ENCODE assay signal across 1 cellular context in the genomic region with DNA sequence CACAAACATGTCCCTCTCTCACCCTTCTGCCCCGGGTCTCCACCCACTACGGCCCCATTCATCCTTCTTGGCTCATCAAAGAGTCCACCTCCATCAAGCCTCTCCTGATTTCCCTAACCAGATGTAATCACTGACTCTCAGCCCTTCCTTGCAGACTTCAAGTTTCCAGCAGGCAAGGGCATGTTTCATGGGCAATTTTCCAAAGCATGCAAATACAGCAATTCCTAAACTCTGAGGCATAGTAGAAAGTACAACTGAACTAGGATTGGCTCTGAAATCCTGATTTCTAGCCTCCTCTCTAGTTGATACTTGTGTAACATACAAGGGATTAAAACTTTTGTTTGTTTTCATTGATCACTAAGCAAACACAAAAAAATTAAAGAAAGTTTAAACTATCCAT.
TF ChIP-seq lines count a peak whose summit lies in the region.

No MANE protein-coding gene starts in this region.

TF ChIP-seq in IMR-90, 13 proteins besides CTCF, POLR2A, EP300 and RAD21:
- TF ChIP-seq CEBPB (IDR thresholded peaks at IDR 0.05; ENCODE audit: low read depth, low read length): peak; percentile 57
- peak; percentile 18; the same call in 1 of the 2 replicates for TF ChIP-seq FOS (IDR thresholded peaks at IDR 0.05; ENCODE audit: low read depth, low read length)
- no peak for TF ChIP-seq MAFK (IDR thresholded peaks at IDR 0.05; ENCODE audit: low read depth, low read length)
- TF ChIP-seq SMC3 (IDR thresholded peaks at IDR 0.05; ENCODE audit: low read depth, low read length): no peak
